12 cellular contexts compared by ENCODE assay signal in the genomic region with DNA sequence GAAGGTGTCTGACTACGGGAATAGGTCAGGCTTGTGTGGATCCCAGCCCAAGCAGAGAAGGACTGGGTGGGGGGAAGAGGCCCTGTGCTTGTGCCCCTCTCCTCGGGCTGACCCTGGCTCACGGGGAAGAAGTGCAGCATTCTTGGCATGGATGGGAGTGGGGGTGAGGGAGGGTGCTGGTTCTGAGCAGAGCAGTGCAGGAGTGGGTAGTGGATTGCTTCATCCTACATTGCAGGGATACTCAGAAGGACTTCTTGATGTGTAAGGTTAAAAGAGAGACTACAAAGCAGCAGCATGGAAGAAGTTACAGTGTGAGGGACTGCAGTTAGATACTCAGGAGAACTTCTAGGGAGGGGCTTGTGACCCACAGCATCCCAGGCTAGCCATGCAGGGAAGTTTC. TPM values are rescaled to one million over a fixed set of nuclear protein-coding genes. Genes with fewer than 3 reads are reported as not detected.
A peak's percentile ranks its signal among the peaks of the same experiment; 100 is the strongest.
DNase-seq lines count a peak whose midpoint lies in the region; ATAC-seq and TF ChIP-seq lines count a peak whose summit lies in the region.
"Had no signal": no experiment of that assay in that cellular context is flagged by ENCODE, and none has a peak within 500 bp of the region (broad histone marks: within the 10 kb centered on the region; RNA-seq: fewer than 3 reads in every experiment).

No MANE protein-coding gene starts in this region.

- no peaks in the 10 kb centered on the region for H3F3A ChIP-seq in PC-3 (ENCODE audit: low read length, unreplicated experiment)

- no peaks in the 10 kb centered on the region for H3K27me3 ChIP-seq in fibroblast of lung (ENCODE audit: control insufficient read depth, insufficient read depth, low read length)
- H3K27me3 ChIP-seq in osteoblast (ENCODE audit: insufficient read depth, low read length), result no peaks in the 10 kb centered on the region
- H3K27me3 ChIP-seq in PC-3 (ENCODE audit: low read length), result no peaks in the 10 kb centered on the region

- intact Hi-C loops in sciatic nerve (cut with DNase I), result no loop called here
- intact Hi-C loops in PC-3 (cut with micrococcal nuclease), result no loop called here

- H3K4me2 ChIP-seq in fibroblast of lung (ENCODE audit: extremely low read depth, insufficient read depth, low read length) (peak overlapping the region; percentile 94), osteoblast (ENCODE audit: insufficient read depth, low read length) (peak overlapping the region; percentile 72), PC-3 (ENCODE audit: low read length) (no peak overlapping the region)

- CTCF ChIA-PET in PC-3 (lab: Charles Lee), result no interaction called here

- no peak for TF ChIP-seq CTCF in fibroblast of lung (conservative IDR thresholded peaks at IDR 0.05 in 1 of 2, IDR thresholded peaks at IDR 0.05 in 1 of 2; ENCODE audit: low read depth in 1 of 2, low read length in 2 of 2)
- no peak for TF ChIP-seq CTCF in osteoblast (IDR thresholded peaks at IDR 0.05; ENCODE audit: extremely low read depth, low read depth, low read length)
- TF ChIP-seq CTCF in PC-3 (conservative IDR thresholded peaks at IDR 0.05; ENCODE audit: low read depth, low read length), result no peak

- POLR2A ChIA-PET in PC-3 (lab: Charles Lee; ENCODE audit: unreplicated experiment), result no interaction called here

- peaks cover 7% of the 10 kb centered on the region for H3K36me3 ChIP-seq in fibroblast of lung (ENCODE audit: control insufficient read depth, insufficient read depth, low read length)
- H3K36me3 ChIP-seq in osteoblast (ENCODE audit: insufficient read depth, low read length), result peaks cover 3% of the 10 kb centered on the region
- no peaks in the 10 kb centered on the region for H3K36me3 ChIP-seq in PC-3 (ENCODE audit: low read depth, low read length)

- H3K4me3 ChIP-seq in fibroblast of lung (replicated peaks in 1 of 4; ENCODE audit: control extremely low read depth in 1 of 4, insufficient read depth in 1 of 4, low read depth in 3 of 4, low read length in 4 of 4) (peak overlapping the region; percentile 21 to 79 (median 70)), osteoblast (ENCODE audit: insufficient read depth, low read length) (peak overlapping the region; percentile 91), PC-3 (ENCODE audit: low read length) (no peak overlapping the region)

- peak; percentile 62 for DNase-seq in AG08395 (ENCODE audit: low spot score)
- peak; percentile 61 for DNase-seq in NCI-H226
- DNase-seq in fibroblast of lung (ENCODE audit: low read depth in 2 of 2), result peak; percentile 51 to 66
- DNase-seq in osteoblast (ENCODE audit: insufficient read length, low spot score, missing footprints), result peak; percentile 94
- no peak for DNase-seq in sciatic nerve (ENCODE audit: low spot score)
- no peak for DNase-seq in PC-3
- DNase-seq: central memory CD4-positive, alpha-beta T cell; COR-L47; GOT3; NCI-H2081 treated with DMSO at 0.1 percent for 48 hours had no signal

- H3K9ac ChIP-seq in fibroblast of lung (ENCODE audit: insufficient read depth, low read length) (no peak overlapping the region), PC-3 (ENCODE audit: low read length) (no peak overlapping the region)

- H3K4me1 ChIP-seq in fibroblast of lung (ENCODE audit: control insufficient read depth, extremely low read depth, insufficient read depth, low read length) (peaks cover 20% of the 10 kb centered on the region), osteoblast (ENCODE audit: insufficient read depth, low read length) (peaks cover 30% of the 10 kb centered on the region), PC-3 (ENCODE audit: insufficient read depth, low read length) (peaks cover 12% of the 10 kb centered on the region)

- H2AFZ ChIP-seq in fibroblast of lung (ENCODE audit: low read length) (no peak overlapping the region), osteoblast (ENCODE audit: low read length) (no peak overlapping the region), PC-3 (ENCODE audit: low read length) (no peak overlapping the region)

- H3K79me2 ChIP-seq in fibroblast of lung (ENCODE audit: control insufficient read depth, insufficient read depth, low read length) (peaks cover 53% of the 10 kb centered on the region), osteoblast (ENCODE audit: insufficient read depth, low read length) (peaks cover 84% of the 10 kb centered on the region), PC-3 (ENCODE audit: low read length) (no peaks in the 10 kb centered on the region)

- no peaks in the 10 kb centered on the region for H3K9me3 ChIP-seq in fibroblast of lung (ENCODE audit: control insufficient read depth, insufficient read depth, low read depth, low read length)
- H3K9me3 ChIP-seq in osteoblast (ENCODE audit: low read depth, low read length), result no peaks in the 10 kb centered on the region
- H3K9me3 ChIP-seq in PC-3 (ENCODE audit: low read length), result no peaks in the 10 kb centered on the region

- no peaks in the 10 kb centered on the region for H3K9me2 ChIP-seq in PC-3 (replicated peaks; ENCODE audit: low read length)

- no peak for ATAC-seq in HG02623 (IDR thresholded peaks at IDR 0.05; ENCODE audit: unreplicated experiment)
- no peak for ATAC-seq in sciatic nerve
- no peak for ATAC-seq in PC-3
- no peak for ATAC-seq in GM19467 (IDR thresholded peaks at IDR 0.05; ENCODE audit: unreplicated experiment)

- H3K27ac ChIP-seq in fibroblast of lung (ENCODE audit: insufficient read depth, low read length) (no peak overlapping the region), osteoblast (ENCODE audit: low read depth, low read length) (peak overlapping the region; percentile 0), PC-3 (ENCODE audit: low read length) (no peak overlapping the region)

- H4K20me1 ChIP-seq in fibroblast of lung (ENCODE audit: control insufficient read depth, extremely low read depth, insufficient read depth, low read length) (no peaks in the 10 kb centered on the region), osteoblast (ENCODE audit: insufficient read depth, low read length) (peaks cover 56% of the 10 kb centered on the region), PC-3 (ENCODE audit: low read length) (no peaks in the 10 kb centered on the region)

- no TSS peak for BruUV-seq in PC-3 (replicated peaks; lab: Mats Ljungman, UMichigan)

RNA-seq across cellular contexts. Expression of gene ARHGAP23, which starts 2.1 kb away (rescaled TPM):
- 18.2 and 41.1 TPM in 2 replicates for total RNA-seq in fibroblast of lung
- polyA plus RNA-seq in fibroblast of lung, result 28.1 and 31.0 TPM in 2 replicates
- polyA plus RNA-seq in fibroblast of lung (2012), result 71.0 and 72.1 TPM in 2 replicates
- 114 and 139 TPM in 2 replicates for polyA minus RNA-seq in fibroblast of lung (ENCODE audit: low replicate concordance)
- 47.0 and 49.8 TPM in 2 replicates for total RNA-seq in osteoblast
- 154 TPM for total RNA-seq in sciatic nerve
- 9.0 and 10.6 TPM in 2 replicates for total RNA-seq in PC-3 (2014; rRNA removed)

Comparison
In these comparisons a context has a peak if more than half of its experiments do, and no peak if none do; other contexts are left out.
1. DNase-seq: peak in AG08395 (single experiment), NCI-H226 (single experiment), fibroblast of lung (2 of 2) and osteoblast (single experiment); none in sciatic nerve (single experiment) and PC-3 (single experiment).